In genomic region chr1:26864610-26865480, GRCh38 we compare ENCODE assay signal across 8 cellular contexts. TPM values are rescaled to one million over a fixed set of nuclear protein-coding genes. Genes with fewer than 3 reads are reported as not detected.
DNase-seq lines count a peak whose midpoint lies in the region; ATAC-seq and TF ChIP-seq lines count a peak whose summit lies in the region.

No MANE protein-coding gene starts in this region.

- peak in 2 of 3 donors; percentile 17 to 65 for TF ChIP-seq POLR2A in spleen (IDR thresholded peaks at IDR 0.05)

- peak overlapping the region; percentile 88 to 98 (median 94) for H3K27ac ChIP-seq in spleen

- intact Hi-C loops in spleen (cut with DNase I; ENCODE audit: low total_unique reads): no loop called here

- 0 to 1% (median 1%) methylated on average over 44 to 75 of the region's 75 CpGs for WGBS in spleen, 5 donors

- DNase-seq in AG10803 (ENCODE audit: low read depth): peak; percentile 99
- peak; percentile 99 for DNase-seq in NCI-H345 (lab: John Stamatoyannopoulos, UW)
- DNase-seq in activated CD4-positive, CD25-positive, alpha-beta regulatory T cell (lab: John Stamatoyannopoulos, UW): peak; percentile 87 to 90 (median 89)
- DNase-seq in central memory CD4-positive, alpha-beta T cell: peak; percentile 93
- DNase-seq in inferior parietal cortex (ENCODE audit: extremely low spot score): peak; percentile 97
- peak; percentile 98 for DNase-seq in spleen

- peaks cover 0 to 36% (median 27%) of the 10 kb centered on the region in 6 donors for H3K4me1 ChIP-seq in spleen

- H3K27me3 ChIP-seq in spleen (replicated peaks in 1 of 7): no peaks in the 10 kb centered on the region

- TF ChIP-seq CTCF in AG10803 (conservative IDR thresholded peaks at IDR 0.05; ENCODE audit: low read length) (no peak), spleen (IDR thresholded peaks at IDR 0.05 in 8 of 11, conservative IDR thresholded peaks at IDR 0.05 in 3 of 11) (peak in 6 of 11 experiments; percentile 15 to 71 (median 40))

- H3K4me3 ChIP-seq in AG10803 (ENCODE audit: low read length) (peak overlapping the region; percentile 76), spleen (peak overlapping the region; percentile 51 to 87 (median 66))

- no peaks in the 10 kb centered on the region for H3K9me3 ChIP-seq in spleen

- no peaks in the 10 kb centered on the region for H3K36me3 ChIP-seq in spleen

- ATAC-seq in GM19025 (IDR thresholded peaks at IDR 0.05; ENCODE audit: low read depth, unreplicated experiment) (peak; percentile 93), HG03280 (IDR thresholded peaks at IDR 0.05; ENCODE audit: unreplicated experiment) (peak; percentile 93)

RNA-seq across cellular contexts. Expression of gene SFN, which starts 1.9 kb away (rescaled TPM):
- under 1 TPM in 4 of 7 donors, not detected in 3; 0.51 to 0.79 (median 0.58) TPM for total RNA-seq in spleen
- under 1 TPM; 0.27 to 0.80 (median 0.63) TPM for polyA plus RNA-seq in spleen

RNA-seq across cellular contexts. Expression of gene GPN2, which starts 25.2 kb away (rescaled TPM):
- 10 to 100 TPM; 15.2 to 28.7 (median 21.5) TPM for total RNA-seq in spleen
- polyA plus RNA-seq in spleen: 10 to 100 TPM; 11.6 to 15.7 (median 14.2) TPM

RNA-seq across cellular contexts. Expression of gene GPATCH3, which starts 35.4 kb away (rescaled TPM):
- 10 to 100 TPM; 14.3 to 20.2 (median 17.3) TPM for total RNA-seq in spleen
- 10 to 100 TPM; 13.3 to 25.8 (median 19.3) TPM for polyA plus RNA-seq in spleen

RNA-seq across cellular contexts. Expression of gene ZDHHC18, which starts 38.4 kb away (rescaled TPM):
- total RNA-seq in spleen: 10 to 100 TPM; 41.6 to 80.4 (median 54.4) TPM
- polyA plus RNA-seq in spleen: 10 to 100 TPM in 1 of 3 donors, 1 to 10 TPM in 2; 6.2 to 22.0 (median 8.9) TPM

RNA-seq across cellular contexts. Expression of gene NR0B2, which starts 48.9 kb away (rescaled TPM):
- total RNA-seq in spleen: 10 to 100 TPM in 3 of 7 donors, 1 to 10 TPM in 4; 2.6 to 27.1 (median 10.0) TPM
- 10 to 100 TPM in 1 of 3 donors, 1 to 10 TPM in 1, under 1 TPM in 1; 0.74 to 10.7 (median 5.6) TPM for polyA plus RNA-seq in spleen

Comparison
In these comparisons a context has a peak if more than half of its experiments do, and no peak if none do; other contexts are left out.
1. Peak in every context shown above with its lines: DNase-seq, ATAC-seq, H3K4me3 ChIP-seq and H3K27ac ChIP-seq.